12 cellular contexts compared by ENCODE assay signal in genomic region chrX:134431894-134432293, GRCh38. TPM values are rescaled to one million over a fixed set of nuclear protein-coding genes. Genes with fewer than 3 reads are reported as not detected.
DNase-seq lines count a peak whose midpoint lies in the region; ATAC-seq and TF ChIP-seq lines count a peak whose summit lies in the region.
"Had no signal": no experiment of that assay in that cellular context is flagged by ENCODE, and none has a peak within 500 bp of the region (broad histone marks: within the 10 kb centered on the region; RNA-seq: fewer than 3 reads in every experiment).

No MANE protein-coding gene starts in this region.

- intact Hi-C loops in activated CD4-positive, alpha-beta T cell treated with anti-CD3 and anti-CD28 coated beads for 36 hours (cut with DNase I, micrococcal nuclease): no loop called here
- intact Hi-C loops in ovary (cut with DNase I): no loop called here

- H3K27me3 ChIP-seq in ovary: no peaks in the 10 kb centered on the region

- POLR2A ChIA-PET in activated CD4-positive, alpha-beta T cell treated with anti-CD3 and anti-CD28 coated beads for 36 hours (lab: Charles Lee): no interaction called here

- H3K27ac Mint-ChIP-seq in activated CD4-positive, alpha-beta T cell treated with anti-CD3 and anti-CD28 coated beads for 36 hours: no peak overlapping the region
- H3K27ac Mint-ChIP-seq in activated naive CD8-positive, alpha-beta T cell treated with anti-CD3 and anti-CD28 coated beads for 36 hours: peak overlapping the region; percentile 62

- no peaks in the 10 kb centered on the region for H3K4me1 ChIP-seq in ovary (ENCODE audit: insufficient read depth)
- H3K4me1 ChIP-seq: parathyroid adenoma had no signal

- no peak overlapping the region for H3K4me3 ChIP-seq in ovary

- no peaks in the 10 kb centered on the region for H3K36me3 ChIP-seq in ovary

- WGBS in ovary, 3 donors: 44 to 66% (median 58%) methylated on average over 2 of the region's 2 CpGs

- ATAC-seq in activated CD4-positive, alpha-beta T cell treated with anti-CD3 and anti-CD28 coated beads for 36 hours: peak; percentile 83
- peak; percentile 50 for ATAC-seq in HG03066 (IDR thresholded peaks at IDR 0.05; ENCODE audit: low read depth, unreplicated experiment)
- no peak for ATAC-seq in HG02571 (IDR thresholded peaks at IDR 0.05; ENCODE audit: unreplicated experiment)
- ATAC-seq: left ventricle myocardium superior had no signal

- no peak for TF ChIP-seq POLR2A in ovary (IDR thresholded peaks at IDR 0.05)

- no peak for TF ChIP-seq CTCF in ovary (IDR thresholded peaks at IDR 0.05)

- no peak for TF ChIP-seq EP300 in ovary (IDR thresholded peaks at IDR 0.05)

- H3K4me1 Mint-ChIP-seq in activated CD4-positive, alpha-beta T cell treated with anti-CD3 and anti-CD28 coated beads for 36 hours: peaks cover 8% of the 10 kb centered on the region
- H3K4me1 Mint-ChIP-seq in activated naive CD8-positive, alpha-beta T cell treated with anti-CD3 and anti-CD28 coated beads for 36 hours: peaks cover 7% of the 10 kb centered on the region

- peak; percentile 9 for DNase-seq in activated CD4-positive, alpha-beta T cell treated with anti-CD3 and anti-CD28 coated beads for 36 hours
- DNase-seq in activated CD4-positive, alpha-beta T cell treated with anti-CD3 and anti-CD28 coated beads for 1 hour: no peak
- peak; percentile 8 for DNase-seq in activated naive CD8-positive, alpha-beta T cell treated with anti-CD3 and anti-CD28 coated beads for 36 hours
- DNase-seq in lung microvascular endothelial cell (ENCODE audit: low read depth in 2 of 2) (peak; percentile 59 to 73), substantia nigra (lab: John Stamatoyannopoulos, UW) (no peak), ovary (no peak)
- DNase-seq: Karpas-422, left ventricle myocardium superior, NCI-H748 treated with DMSO at 0.1 percent for 48 hours had no signal

- no peaks in the 10 kb centered on the region for H3K9me3 ChIP-seq in ovary

- CTCF ChIA-PET in activated CD4-positive, alpha-beta T cell treated with anti-CD3 and anti-CD28 coated beads for 36 hours (lab: Charles Lee): interaction anchor here (0.9 kb wide), 1 partner anchor 44 kb away, joined by 4 read pairs; no protein-coding TSS in a partner anchor

- peaks cover 25% of the 10 kb centered on the region for H3K36me3 Mint-ChIP-seq in activated CD4-positive, alpha-beta T cell treated with anti-CD3 and anti-CD28 coated beads for 36 hours (ENCODE audit: low read depth)
- peaks cover 27% of the 10 kb centered on the region for H3K36me3 Mint-ChIP-seq in activated naive CD8-positive, alpha-beta T cell treated with anti-CD3 and anti-CD28 coated beads for 36 hours

- H3K27ac ChIP-seq in substantia nigra (ENCODE audit: low read depth, low read length, poor library complexity, severe bottlenecking) (no peak overlapping the region), ovary (no peak overlapping the region)
- H3K27ac ChIP-seq: parathyroid adenoma had no signal

- no peaks in the 10 kb centered on the region for H3K9me3 Mint-ChIP-seq in activated CD4-positive, alpha-beta T cell treated with anti-CD3 and anti-CD28 coated beads for 36 hours (ENCODE audit: low read depth)
- no peaks in the 10 kb centered on the region for H3K9me3 Mint-ChIP-seq in activated naive CD8-positive, alpha-beta T cell treated with anti-CD3 and anti-CD28 coated beads for 36 hours

- no peaks in the 10 kb centered on the region for H3K27me3 Mint-ChIP-seq in activated CD4-positive, alpha-beta T cell treated with anti-CD3 and anti-CD28 coated beads for 36 hours
- no peaks in the 10 kb centered on the region for H3K27me3 Mint-ChIP-seq in activated naive CD8-positive, alpha-beta T cell treated with anti-CD3 and anti-CD28 coated beads for 36 hours

- no peak overlapping the region for H3K4me3 Mint-ChIP-seq in activated CD4-positive, alpha-beta T cell treated with anti-CD3 and anti-CD28 coated beads for 36 hours
- no peak overlapping the region for H3K4me3 Mint-ChIP-seq in activated naive CD8-positive, alpha-beta T cell treated with anti-CD3 and anti-CD28 coated beads for 36 hours

RNA-seq across cellular contexts. Expression of gene HPRT1, which starts 28.1 kb away (rescaled TPM):
- 100 to 1,000 TPM in 1 of 2 experiments, 10 to 100 TPM in 1; 78.0 to 126 TPM for total RNA-seq in activated CD4-positive, alpha-beta T cell treated with anti-CD3 and anti-CD28 coated beads for 36 hours
- total RNA-seq in activated naive CD8-positive, alpha-beta T cell treated with anti-CD3 and anti-CD28 coated beads for 36 hours: 100 to 1,000 TPM; 109 to 111 TPM
- 9.1 and 12.2 TPM in 2 replicates for total RNA-seq in lung microvascular endothelial cell
- total RNA-seq in ovary: 10 to 100 TPM; 13.4 to 37.5 (median 23.0) TPM
- polyA plus RNA-seq in ovary: 10 to 100 TPM; 25.6 to 30.3 TPM

RNA-seq across cellular contexts. Expression of gene PHF6, which starts 58.8 kb away (rescaled TPM):
- 10 to 100 TPM; 53.3 to 60.6 TPM for total RNA-seq in activated CD4-positive, alpha-beta T cell treated with anti-CD3 and anti-CD28 coated beads for 36 hours
- total RNA-seq in activated naive CD8-positive, alpha-beta T cell treated with anti-CD3 and anti-CD28 coated beads for 36 hours: 10 to 100 TPM; 70.3 to 74.9 TPM
- total RNA-seq in lung microvascular endothelial cell (26.2 TPM in 2 replicates), ovary (10 to 100 TPM; 27.1 to 50.4 (median 38.8) TPM)
- polyA plus RNA-seq in ovary: 10 to 100 TPM; 14.6 to 24.2 TPM

Comparison
In these comparisons a context has a peak if more than half of its experiments do, and no peak if none do; other contexts are left out.
1. DNase-seq: peak in activated CD4-positive, alpha-beta T cell treated with anti-CD3 and anti-CD28 coated beads for 36 hours (single experiment), activated naive CD8-positive, alpha-beta T cell treated with anti-CD3 and anti-CD28 coated beads for 36 hours (single experiment) and lung microvascular endothelial cell (2 of 2); none in activated CD4-positive, alpha-beta T cell treated with anti-CD3 and anti-CD28 coated beads for 1 hour (single experiment), substantia nigra (0 of 49) and ovary (0 of 5).